15 cellular contexts compared by ENCODE assay signal in genomic region chr6:123323419-123324329, GRCh38.
DNase-seq lines count a peak whose midpoint lies in the region; ATAC-seq lines count a peak whose summit lies in the region.
"Had no signal": no experiment of that assay in that cellular context is flagged by ENCODE, and none has a peak within 500 bp of the region (broad histone marks: within the 10 kb centered on the region; RNA-seq: fewer than 3 reads in every experiment).

No MANE protein-coding gene starts in this region.

- in situ Hi-C loops in G401 (cut with HindIII; ENCODE audit: low sequenced_read_pairs) (no loop called here), HAP-1 (cut with MboI; ENCODE audit: low sequenced_read_pairs) (no loop called here)

- H3K4me1 ChIP-seq in HAP-1 = no peaks in the 10 kb centered on the region
- H3K4me1 ChIP-seq: heart left ventricle, SJSA1 had no signal

- DNase-seq in G401 (ENCODE audit: low spot score) (peak; percentile 83), NCI-H226 (peak; percentile 36), cerebellum (ENCODE audit: low spot score) (peak; percentile 43), non-pigmented ciliary epithelial cell (ENCODE audit: low read depth) (peak; percentile 17), HAP-1 (ENCODE audit: low spot score in 2 of 2) (no peak)
- DNase-seq: activated CD4-positive, alpha-beta T cell treated with anti-CD3 and anti-CD28 coated beads, Interleukin-2, amount 50 U/mL, for 4 hours; activated naive CD8-positive, alpha-beta T cell treated with anti-CD3 and anti-CD28 coated beads for 36 hours; activated T-cell treated with anti-CD3 and anti-CD28 coated beads, Interleukin-2, amount 50 U/mL, for 48 hours; GOT3; heart left ventricle; NCI-H2171 treated with DMSO at 0.1 percent for 48 hours had no signal

- no peaks in the 10 kb centered on the region for H3K9me3 ChIP-seq in HAP-1
- H3K9me3 ChIP-seq: heart left ventricle, SJSA1, thoracic aorta had no signal

- ATAC-seq in GM19395 (IDR thresholded peaks at IDR 0.05; ENCODE audit: unreplicated experiment) (no peak), GM18517 (IDR thresholded peaks at IDR 0.05; ENCODE audit: unreplicated experiment) (no peak)
- ATAC-seq: heart left ventricle had no signal

- H3K27me3 ChIP-seq in HAP-1 (ENCODE audit: low read depth) = peaks cover 3% of the 10 kb centered on the region; the same call in 1 of the 2 replicates
- H3K27me3 ChIP-seq: heart left ventricle, SJSA1 had no signal

- no peaks in the 10 kb centered on the region for H3K36me3 ChIP-seq in HAP-1 (replicated peaks)
- H3K36me3 ChIP-seq: heart left ventricle, SJSA1, thoracic aorta had no signal

- H3K4me3 ChIP-seq in HAP-1 = no peak overlapping the region
- H3K4me3 ChIP-seq: heart left ventricle, SJSA1, thoracic aorta had no signal

Comparison
In these comparisons a context has a peak if more than half of its experiments do, and no peak if none do; other contexts are left out.
1. DNase-seq: peak in G401 (single experiment), NCI-H226 (single experiment), cerebellum (single experiment) and non-pigmented ciliary epithelial cell (single experiment); none in HAP-1 (0 of 2).